In the genomic region with DNA sequence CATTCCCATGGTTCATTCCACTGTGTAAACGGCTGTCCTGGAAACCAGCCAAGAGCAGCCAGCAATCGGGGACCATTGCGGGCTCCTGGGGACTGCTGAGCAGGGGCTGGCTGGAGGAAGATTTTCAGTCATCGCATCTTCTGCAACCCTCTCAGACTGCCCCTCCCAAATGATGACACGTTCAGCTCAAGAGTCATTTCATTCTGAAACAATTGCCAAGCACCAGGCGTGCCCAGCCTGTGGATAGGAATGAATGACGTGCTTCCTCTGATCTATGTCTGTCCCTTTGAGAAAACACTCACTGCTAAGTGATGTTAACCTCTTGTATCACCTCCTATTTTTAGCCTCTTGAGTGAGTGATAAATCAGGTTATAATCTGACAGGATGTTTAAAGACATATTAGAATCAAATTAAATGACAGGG, we compare ENCODE assay signal across 9 cellular contexts.
A peak's percentile ranks its signal among the peaks of the same experiment; 100 is the strongest.
DNase-seq lines count a peak whose midpoint lies in the region; ATAC-seq and TF ChIP-seq lines count a peak whose summit lies in the region.
"Had no signal": no experiment of that assay in that cellular context is flagged by ENCODE, and none has a peak within 500 bp of the region (broad histone marks: within the 10 kb centered on the region; RNA-seq: fewer than 3 reads in every experiment).

No MANE protein-coding gene starts in this region.

- intact Hi-C loops in OCI-LY7 (cut with micrococcal nuclease; ENCODE audit: unreplicated experiment), result no loop called here

- H3K9me3 ChIP-seq in SJCRH30 (replicated peaks), result no peaks in the 10 kb centered on the region
- H3K9me3 ChIP-seq in thoracic aorta, result no peaks in the 10 kb centered on the region
- H3K9me3 ChIP-seq in OCI-LY7 (ENCODE audit: low read length), result no peaks in the 10 kb centered on the region

- no TSS peak for BruUV-seq in OCI-LY7 (replicated peaks; lab: Mats Ljungman, UMichigan)

- no peaks in the 10 kb centered on the region for H3K36me3 ChIP-seq in SJCRH30
- no peaks in the 10 kb centered on the region for H3K36me3 ChIP-seq in thoracic aorta
- H3K36me3 ChIP-seq in OCI-LY7 (ENCODE audit: insufficient read depth, low read length), result no peaks in the 10 kb centered on the region

- H3K4me3 ChIP-seq in SJCRH30 (no peak overlapping the region), thoracic aorta (peak overlapping the region; percentile 24), OCI-LY7 (ENCODE audit: low read depth, low read length, poor library complexity, severe bottlenecking) (no peak overlapping the region)

- no peak overlapping the region for H2AFZ ChIP-seq in OCI-LY7 (ENCODE audit: low read length)

- DNase-seq in activated gamma-delta T cell treated with Interleukin-2 at 50 U/mL for 16 hours, result peak; percentile 25
- DNase-seq in activated gamma-delta T cell (lab: John Stamatoyannopoulos, UW), result no peak
- DNase-seq in SJCRH30, result peak; percentile 21 to 43
- peak; percentile 55 for DNase-seq in astrocyte of the hippocampus (ENCODE audit: low read depth, low spot score)
- peak; percentile 9 for DNase-seq in medulla oblongata (ENCODE audit: extremely low spot score)
- peak; percentile 36 for DNase-seq in thoracic aorta (ENCODE audit: low spot score)
- no peak for DNase-seq in OCI-LY7 (ENCODE audit: low spot score)
- DNase-seq: DND-41 had no signal

- no peak overlapping the region for H3K4me2 ChIP-seq in OCI-LY7 (ENCODE audit: low read length)

- no peak overlapping the region for H3K27ac ChIP-seq in SJCRH30
- no peak overlapping the region for H3K27ac ChIP-seq in thoracic aorta
- no peak overlapping the region for H3K27ac ChIP-seq in OCI-LY7 (ENCODE audit: low read depth, low read length, poor library complexity, severe bottlenecking)

- H3K79me2 ChIP-seq in OCI-LY7 (ENCODE audit: insufficient read depth, low read depth, low read length), result no peaks in the 10 kb centered on the region

- CTCF ChIA-PET in OCI-LY7 (lab: Charles Lee; ENCODE audit: unreplicated experiment), result no interaction called here

- H4K20me1 ChIP-seq in OCI-LY7 (ENCODE audit: insufficient read depth, low read length), result no peaks in the 10 kb centered on the region

- H3K9me2 ChIP-seq in OCI-LY7 (ENCODE audit: insufficient read depth, low read length), result no peaks in the 10 kb centered on the region

- H3K27me3 ChIP-seq in SJCRH30 (no peaks in the 10 kb centered on the region), thoracic aorta (replicated peaks; ENCODE audit: insufficient read depth) (no peaks in the 10 kb centered on the region)

- TF ChIP-seq CTCF in thoracic aorta (IDR thresholded peaks at IDR 0.05), result no peak
- no peak for TF ChIP-seq CTCF in OCI-LY7 (conservative IDR thresholded peaks at IDR 0.05; ENCODE audit: low read length)

- POLR2A ChIA-PET in OCI-LY7 (lab: Charles Lee), result interaction anchor here (0.6 kb wide), 2 partner anchors 28 to 40 kb away, joined by 3 read pairs; no protein-coding TSS in a partner anchor

- ATAC-seq in thoracic aorta (ENCODE audit: insufficient number of reproducible peaks, low FRiP score, low read depth), result no peak
- ATAC-seq in HG02623 (IDR thresholded peaks at IDR 0.05; ENCODE audit: unreplicated experiment), result no peak

- H3K4me1 ChIP-seq in SJCRH30, result no peaks in the 10 kb centered on the region; the same call in 1 of the 2 replicates
- H3K4me1 ChIP-seq in thoracic aorta (ENCODE audit: control insufficient read depth in 1 of 2, low read depth in 2 of 2), result peaks cover 6 to 11% of the 10 kb centered on the region in 2 donors
- peaks cover 6% of the 10 kb centered on the region for H3K4me1 ChIP-seq in OCI-LY7 (ENCODE audit: insufficient read depth, low read length, poor library complexity, severe bottlenecking)

Comparison
In these comparisons a context has a peak if more than half of its experiments do, and no peak if none do; other contexts are left out.
1. DNase-seq: peak in activated gamma-delta T cell treated with Interleukin-2 at 50 U/mL for 16 hours (single experiment), SJCRH30 (2 of 2), astrocyte of the hippocampus (single experiment), medulla oblongata (single experiment) and thoracic aorta (single experiment); none in activated gamma-delta T cell (single experiment) and OCI-LY7 (single experiment).